In genomic region chr3:44337253-44337652, GRCh38 we compare ENCODE assay signal across 8 cellular contexts. TPM values are rescaled to one million over a fixed set of nuclear protein-coding genes. Genes with fewer than 3 reads are reported as not detected.
DNase-seq lines count a peak whose midpoint lies in the region; ATAC-seq and TF ChIP-seq lines count a peak whose summit lies in the region.

No MANE protein-coding gene starts in this region.

- peak; percentile 46; the same call in 2 of the 3 replicates for TF ChIP-seq CTCF in H9 (conservative IDR thresholded peaks at IDR 0.05)

- H3K79me1 ChIP-seq in H9 (ENCODE audit: insufficient read depth, low read depth, low read length, poor library complexity, severe bottlenecking), result peaks cover 6% of the 10 kb centered on the region

- WGBS in H9 (ENCODE audit: extremely low coverage, insufficient read length, low lambda C conversion rate), result no CpG with 5 or more reads among the region's 4 CpGs

- no peak overlapping the region for H3K14ac ChIP-seq in H9 (ENCODE audit: insufficient read depth, low read length)

- no peak for ATAC-seq in T-helper 17 cell
- no peak for ATAC-seq in left lobe of liver

- no peak overlapping the region for H2AFZ ChIP-seq in H9 (ENCODE audit: low read length)

- peaks cover 4% of the 10 kb centered on the region for H3K23me2 ChIP-seq in H9 (ENCODE audit: insufficient read length, low read depth, low read length, poor library complexity, severe bottlenecking)

- H3K4me3 Mint-ChIP-seq in H9 (peak overlapping the region; percentile 89 to 90), T-helper 17 cell (peak overlapping the region; percentile 97)

- H3T11ph ChIP-seq in H9 (ENCODE audit: low read length), result no peak overlapping the region

- no peaks in the 10 kb centered on the region for H4K20me1 ChIP-seq in H9 (ENCODE audit: control insufficient read depth, insufficient read depth, insufficient read length)

- no peak overlapping the region for H2BK12ac ChIP-seq in H9 (ENCODE audit: insufficient read length, low read depth, low read length)

- H4K5ac ChIP-seq in H9 (ENCODE audit: insufficient read length, low read depth, low read length), result no peak overlapping the region

- H2BK15ac ChIP-seq in H9 (ENCODE audit: low read depth, low read length), result no peak overlapping the region

- H3K4me3 ChIP-seq in skeletal muscle satellite cell (ENCODE audit: low read length), result peak overlapping the region; percentile 88

- H2BK20ac ChIP-seq in H9 (ENCODE audit: low read depth, low read length, poor library complexity, severe bottlenecking), result no peak overlapping the region

- H3K36me3 Mint-ChIP-seq in H9 (ENCODE audit: insufficient read depth in 1 of 3, low read depth in 3 of 3) (peaks cover 0 to 4% (median 3%) of the 10 kb centered on the region in 3 experiments; a peak in 3 of 7 replicates), T-helper 17 cell (ENCODE audit: low read depth) (peaks cover 6% of the 10 kb centered on the region)

- no peak overlapping the region for H4K91ac ChIP-seq in H9 (ENCODE audit: insufficient read length, low read depth, low read length)

- H3K9me3 Mint-ChIP-seq in H9, result no peaks in the 10 kb centered on the region

- no peak overlapping the region for H4K8ac ChIP-seq in H9 (replicated peaks; ENCODE audit: insufficient read length, low read depth, low read length)

- H2BK120ac ChIP-seq in H9 (ENCODE audit: low read depth, low read length, poor library complexity, severe bottlenecking), result no peak overlapping the region

- H3K36me3 ChIP-seq in skeletal muscle satellite cell (ENCODE audit: insufficient read depth, low read length), result no peaks in the 10 kb centered on the region

- H3K56ac ChIP-seq in H9 (ENCODE audit: insufficient read length, low read depth, low read length), result no peak overlapping the region

- H3K27ac Mint-ChIP-seq in H9 (peak overlapping the region in 2 of 3 experiments; percentile 99; a peak in 3 of 7 replicates), T-helper 17 cell (peak overlapping the region; percentile 96)

- H3K79me2 ChIP-seq in H9 (ENCODE audit: insufficient read depth, low read length), result peaks cover 4% of the 10 kb centered on the region; the same call in 1 of the 2 replicates

- H3K27ac ChIP-seq in H9 (ENCODE audit: insufficient read length, low read depth, low read length), result no peak overlapping the region

- H3K4ac ChIP-seq in H9 (ENCODE audit: low read depth, low read length), result no peak overlapping the region

- H3K27me3 ChIP-seq in H9 (ENCODE audit: insufficient read depth, low read length) (no peaks in the 10 kb centered on the region), skeletal muscle satellite cell (ENCODE audit: control insufficient read depth, insufficient read depth, low read length) (peaks cover 15% of the 10 kb centered on the region)

- H3K9me3 ChIP-seq in H9 (ENCODE audit: control insufficient read depth, low read depth, low read length), result no peaks in the 10 kb centered on the region
- no peaks in the 10 kb centered on the region for H3K9me3 ChIP-seq in T-helper 17 cell (ENCODE audit: control insufficient read depth, low read length, poor library complexity, severe bottlenecking)
- no peaks in the 10 kb centered on the region for H3K9me3 ChIP-seq in skeletal muscle satellite cell (replicated peaks; ENCODE audit: low read length)

- H3K23ac ChIP-seq in H9 (ENCODE audit: insufficient read length, low read depth, low read length), result no peak overlapping the region

- H3K27me3 Mint-ChIP-seq in H9 (ENCODE audit: low read depth) (peaks cover 3% of the 10 kb centered on the region; the same call in 1 of the 2 replicates), T-helper 17 cell (peaks cover 22% of the 10 kb centered on the region)

- H2BK5ac ChIP-seq in H9 (ENCODE audit: insufficient read length, low read length), result no peak overlapping the region

- no peak overlapping the region for H2AK5ac ChIP-seq in H9 (ENCODE audit: insufficient read length, low read length)

- no peaks in the 10 kb centered on the region for H3K4me1 ChIP-seq in H9 (ENCODE audit: insufficient read depth, low read length)
- H3K4me1 ChIP-seq in skeletal muscle satellite cell (ENCODE audit: control insufficient read depth, insufficient read depth, low read length), result peaks cover 18% of the 10 kb centered on the region

- peak overlapping the region; percentile 64 for H3K4me2 ChIP-seq in H9 (ENCODE audit: insufficient read depth, insufficient read length, low read length)
- H3K4me2 ChIP-seq in skeletal muscle satellite cell (ENCODE audit: low read length), result peak overlapping the region; percentile 92

- H3K4me1 Mint-ChIP-seq in H9 (peaks cover 21% of the 10 kb centered on the region in 2 experiments), T-helper 17 cell (peaks cover 23% of the 10 kb centered on the region)

- DNase-seq in H9 (peak; percentile 35), T-helper 17 cell (no peak), glomerular visceral epithelial cell (ENCODE audit: extremely low spot score) (peak; percentile 1), left lobe of liver (ENCODE audit: low spot score) (no peak), NCI-H1436 treated with DMSO at 0.1 percent for 48 hours (lab: John Stamatoyannopoulos, UW) (no peak), germinal center (ENCODE audit: low spot score) (no peak), Kasumi-1 (lab: John Stamatoyannopoulos, UW) (no peak)

- H3K9ac ChIP-seq in H9 (ENCODE audit: extremely low read depth, insufficient read length, low read length), result peak overlapping the region; percentile 48
- H3K9ac ChIP-seq in skeletal muscle satellite cell (ENCODE audit: low read depth, low read length), result peak overlapping the region; percentile 80

- no peak overlapping the region for H3K18ac ChIP-seq in H9 (ENCODE audit: insufficient read length, low read depth, low read length)

RNA-seq across cellular contexts. Expression of gene TCAIM, which starts 1.3 kb away (rescaled TPM):
- 21.9 and 23.8 TPM in 2 replicates for total RNA-seq in H9 (2021)
- 1 to 10 TPM; 6.3 to 9.4 TPM for total RNA-seq in T-helper 17 cell
- 19.0 and 23.3 TPM in 2 replicates for total RNA-seq in skeletal muscle satellite cell (2012; rRNA removed)
- 30.5 TPM for total RNA-seq in left lobe of liver

Comparison
In these comparisons a context has a peak if more than half of its experiments do, and no peak if none do; other contexts are left out.
1. DNase-seq: peak in H9 (single experiment) and glomerular visceral epithelial cell (single experiment); none in T-helper 17 cell (0 of 3), left lobe of liver (single experiment), NCI-H1436 treated with DMSO at 0.1 percent for 48 hours (single experiment), germinal center (single experiment) and Kasumi-1 (0 of 2).